ENCODE assay signal across 26 cellular contexts in the genomic region with DNA sequence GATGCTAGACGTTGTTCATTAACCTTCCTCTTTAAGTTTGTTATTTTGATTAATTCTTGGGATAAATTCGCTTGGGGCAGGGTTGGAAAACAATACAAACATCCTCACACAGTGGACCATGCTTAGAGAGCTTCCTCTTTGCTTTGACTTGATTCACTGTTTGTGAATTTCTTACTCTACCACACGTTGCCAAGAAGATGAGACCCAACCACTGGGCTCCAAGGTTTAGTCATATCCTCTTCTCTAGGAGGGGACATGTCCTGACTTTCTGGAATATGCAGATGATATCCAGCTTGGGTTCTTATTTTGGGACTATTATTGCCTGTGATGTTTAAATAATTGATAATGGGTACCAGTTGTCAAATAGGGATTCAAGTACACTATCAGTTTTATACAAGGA.
"Had no signal": no experiment of that assay in that cellular context is flagged by ENCODE, and none has a peak within 500 bp of the region (broad histone marks: within the 10 kb centered on the region; RNA-seq: fewer than 3 reads in every experiment).

No MANE protein-coding gene starts in this region.

- H3K27ac Mint-ChIP-seq: activated CD4-positive, alpha-beta memory T cell treated with anti-CD3 and anti-CD28 coated beads for 36 hours; activated naive CD4-positive, alpha-beta T cell treated with anti-CD3 and anti-CD28 coated beads for 36 hours; activated naive CD8-positive, alpha-beta T cell treated with anti-CD3 and anti-CD28 coated beads, Interleukin-2, amount 10 ng/mL, durations not matched to agents 7 days and 5 days; effector memory CD8-positive, alpha-beta T cell; naive B cell; stimulated activated memory B cell treated with anti-CD40 and anti-IgM and Interleukin-4, amounts not matched to agents 10 μg/mL and 1 μg/mL and 100 μg/mL, for 72 hours had no signal

- ATAC-seq: effector memory CD8-positive, alpha-beta T cell; heart right ventricle; left lobe of liver; lower lobe of right lung; right lobe of liver; stimulated activated memory B cell treated with anti-CD40 and anti-IgM and Interleukin-4, amounts not matched to agents 10 μg/mL and 1 μg/mL and 100 μg/mL, for 72 hours had no signal

- H3K27me3 ChIP-seq: breast epithelium, colonic mucosa, dorsolateral prefrontal cortex, esophagus muscularis mucosa, heart right ventricle, right lobe of liver, stomach, transverse colon had no signal

- H3K36me3 ChIP-seq: breast epithelium, colonic mucosa, esophagus muscularis mucosa, heart right ventricle, lower lobe of right lung, right lobe of liver, stomach, transverse colon had no signal

- H3K4me1 Mint-ChIP-seq: activated naive CD8-positive, alpha-beta T cell treated with anti-CD3 and anti-CD28 coated beads, Interleukin-2, amount 10 ng/mL, durations not matched to agents 7 days and 5 days; naive B cell; stimulated activated memory B cell treated with anti-CD40 and anti-IgM and Interleukin-4, amounts not matched to agents 10 μg/mL and 1 μg/mL and 100 μg/mL, for 72 hours had no signal

- H3K27me3 Mint-ChIP-seq: activated CD4-positive, alpha-beta memory T cell treated with anti-CD3 and anti-CD28 coated beads for 36 hours; effector memory CD8-positive, alpha-beta T cell; stimulated activated memory B cell treated with anti-CD40 and anti-IgM and Interleukin-4, amounts not matched to agents 10 μg/mL and 1 μg/mL and 100 μg/mL, for 72 hours had no signal

- H3K9me3 ChIP-seq: colonic mucosa, lower lobe of right lung, right lobe of liver, transverse colon had no signal

- DNase-seq: activated CD4-positive, alpha-beta memory T cell treated with anti-CD3 and anti-CD28 coated beads for 36 hours; activated CD4-positive, alpha-beta T cell treated with anti-CD3 and anti-CD28 coated beads for 48 hours; activated effector memory CD4-positive, alpha-beta T cell treated with Interleukin-2 at 50 U/mL for 16 hours; activated naive CD4-positive, alpha-beta T cell treated with anti-CD3 and anti-CD28 coated beads for 36 hours; activated naive CD8-positive, alpha-beta T cell treated with anti-CD3 and anti-CD28 coated beads, Interleukin-2, amount 10 ng/mL, durations not matched to agents 7 days and 5 days; activated T-cell treated with anti-CD3 and anti-CD28 coated beads, Interleukin-2, amount 50 U/mL, for 48 hours; amniotic stem cell; colonic mucosa; dorsolateral prefrontal cortex; effector memory CD8-positive, alpha-beta T cell; heart right ventricle; kidney; lower lobe of right lung; naive B cell; occipital lobe; posterior cingulate gyrus; right lobe of liver; stimulated activated CD4-positive, alpha-beta T cell treated with anti-CD3 and anti-CD28 coated beads, Interleukin-15, amount 100 ng/mL, for 24 hours; stomach; T1000; transverse colon had no signal

- H3K4me3 Mint-ChIP-seq: activated CD4-positive, alpha-beta memory T cell treated with anti-CD3 and anti-CD28 coated beads for 36 hours; activated naive CD4-positive, alpha-beta T cell treated with anti-CD3 and anti-CD28 coated beads for 36 hours; activated naive CD8-positive, alpha-beta T cell treated with anti-CD3 and anti-CD28 coated beads, Interleukin-2, amount 10 ng/mL, durations not matched to agents 7 days and 5 days; effector memory CD8-positive, alpha-beta T cell; naive B cell; stimulated activated memory B cell treated with anti-CD40 and anti-IgM and Interleukin-4, amounts not matched to agents 10 μg/mL and 1 μg/mL and 100 μg/mL, for 72 hours had no signal

- H3K4me2 ChIP-seq: smooth muscle cell had no signal

- H3K4me3 ChIP-seq: breast epithelium, colonic mucosa, dorsolateral prefrontal cortex, esophagus muscularis mucosa, heart right ventricle, lower lobe of right lung, right lobe of liver, smooth muscle cell, stomach, transverse colon had no signal

- H3K9me3 Mint-ChIP-seq: activated naive CD4-positive, alpha-beta T cell treated with anti-CD3 and anti-CD28 coated beads for 36 hours; activated naive CD8-positive, alpha-beta T cell treated with anti-CD3 and anti-CD28 coated beads, Interleukin-2, amount 10 ng/mL, durations not matched to agents 7 days and 5 days had no signal

- H3K27ac ChIP-seq: breast epithelium, colonic mucosa, dorsolateral prefrontal cortex, esophagus muscularis mucosa, heart right ventricle, lower lobe of right lung, right lobe of liver, stomach, transverse colon had no signal

- H3K4me1 ChIP-seq: breast epithelium, colonic mucosa, esophagus muscularis mucosa, heart right ventricle, lower lobe of right lung, right lobe of liver, stomach, transverse colon had no signal

- H3K36me3 Mint-ChIP-seq: activated CD4-positive, alpha-beta memory T cell treated with anti-CD3 and anti-CD28 coated beads for 36 hours; activated naive CD8-positive, alpha-beta T cell treated with anti-CD3 and anti-CD28 coated beads, Interleukin-2, amount 10 ng/mL, durations not matched to agents 7 days and 5 days; stimulated activated memory B cell treated with anti-CD40 and anti-IgM and Interleukin-4, amounts not matched to agents 10 μg/mL and 1 μg/mL and 100 μg/mL, for 72 hours had no signal
